Comparison of ENCODE assay signal across 8 cellular contexts in genomic region chr10:87095241-87095945, GRCh38. TPM values are rescaled to one million over a fixed set of nuclear protein-coding genes. Genes with fewer than 3 reads are reported as not detected.
DNase-seq lines count a peak whose midpoint lies in the region; ATAC-seq, FAIRE-seq and TF ChIP-seq lines count a peak whose summit lies in the region.

No MANE protein-coding gene starts in this region.

- H3K36me3 ChIP-seq in cardiac muscle cell, result no peaks in the 10 kb centered on the region

- peak; percentile 46 for ATAC-seq in GM21360 (IDR thresholded peaks at IDR 0.05; ENCODE audit: unreplicated experiment)

- H3K9me3 Mint-ChIP-seq in activated naive CD8-positive, alpha-beta T cell treated with anti-CD3 and anti-CD28 coated beads for 36 hours, result no peaks in the 10 kb centered on the region
- no peaks in the 10 kb centered on the region for H3K9me3 Mint-ChIP-seq in type B pancreatic cell

- TF ChIP-seq CTCF in D721Med (IDR thresholded peaks at IDR 0.05; ENCODE audit: insufficient read depth, missing control alignments) (no peak), cardiac muscle cell (IDR thresholded peaks at IDR 0.05; ENCODE audit: low read depth, low read length) (no peak), type B pancreatic cell (conservative IDR thresholded peaks at IDR 0.05) (no peak)

- H3K27ac ChIP-seq in cardiac muscle cell, result peak overlapping the region; percentile 90

- H3K27ac Mint-ChIP-seq in activated naive CD8-positive, alpha-beta T cell treated with anti-CD3 and anti-CD28 coated beads for 36 hours, result peak overlapping the region; percentile 87
- peak overlapping the region; percentile 92 for H3K27ac Mint-ChIP-seq in type B pancreatic cell

- no peak for FAIRE-seq in D721Med (lab: Jason Lieb, UNC)

- H3K9me3 ChIP-seq in cardiac muscle cell (ENCODE audit: low read depth), result no peaks in the 10 kb centered on the region

- H3K27me3 ChIP-seq in cardiac muscle cell, result no peaks in the 10 kb centered on the region

- H3K4me3 ChIP-seq in cardiac muscle cell, result peak overlapping the region; percentile 58

- H3K4me3 Mint-ChIP-seq in activated naive CD8-positive, alpha-beta T cell treated with anti-CD3 and anti-CD28 coated beads for 36 hours, result peak overlapping the region; percentile 88
- H3K4me3 Mint-ChIP-seq in type B pancreatic cell, result peak overlapping the region; percentile 89

- peaks cover 44% of the 10 kb centered on the region for H3K36me3 Mint-ChIP-seq in activated naive CD8-positive, alpha-beta T cell treated with anti-CD3 and anti-CD28 coated beads for 36 hours
- peaks cover 5% of the 10 kb centered on the region for H3K36me3 Mint-ChIP-seq in type B pancreatic cell

- peaks cover 45% of the 10 kb centered on the region for H3K4me1 Mint-ChIP-seq in activated naive CD8-positive, alpha-beta T cell treated with anti-CD3 and anti-CD28 coated beads for 36 hours
- H3K4me1 Mint-ChIP-seq in type B pancreatic cell (ENCODE audit: unreplicated experiment), result peaks cover 29% of the 10 kb centered on the region

- peaks cover 10% of the 10 kb centered on the region for H3K4me1 ChIP-seq in cardiac muscle cell (ENCODE audit: low read depth)

- DNase-seq in D721Med (ENCODE audit: insufficient read length, low spot score) (peak; percentile 32), HT-29 (ENCODE audit: low spot score) (peak; percentile 82), SKM-1 treated with dmso at 0.1 percent for 144 hours (lab: John Stamatoyannopoulos, UW; ENCODE audit: unreplicated experiment) (peak; percentile 43), cardiac muscle cell (ENCODE audit: low read depth in 1 of 2, low spot score in 1 of 2) (peak; percentile 84 to 94), pons (ENCODE audit: low spot score) (peak; percentile 65), type B pancreatic cell (ENCODE audit: extremely low spot score, unreplicated experiment) (peak; percentile 86)
- DNase-seq in activated naive CD8-positive, alpha-beta T cell treated with anti-CD3 and anti-CD28 coated beads for 36 hours, result peak; percentile 87

- H3K27me3 Mint-ChIP-seq in activated naive CD8-positive, alpha-beta T cell treated with anti-CD3 and anti-CD28 coated beads for 36 hours, result no peaks in the 10 kb centered on the region
- H3K27me3 Mint-ChIP-seq in type B pancreatic cell, result no peaks in the 10 kb centered on the region

RNA-seq across cellular contexts. Expression of gene SHLD2, which starts 0.4 kb away (rescaled TPM):
- total RNA-seq in HT-29 (2014; rRNA removed; shearing (Covaris generic)), result 18.1 and 18.6 TPM in 2 replicates
- total RNA-seq in activated naive CD8-positive, alpha-beta T cell treated with anti-CD3 and anti-CD28 coated beads for 36 hours, result 10 to 100 TPM; 41.4 to 42.3 TPM
- total RNA-seq in cardiac muscle cell, result 17.6 and 18.5 TPM in 2 replicates
- polyA plus RNA-seq in cardiac muscle cell, result 14.1 and 21.2 TPM in 2 replicates
- 20.3 and 24.9 TPM in 2 replicates for total RNA-seq in type B pancreatic cell (ENCODE audit: low replicate concordance)

RNA-seq across cellular contexts. Expression of gene GLUD1, which starts 0.8 kb away (rescaled TPM):
- 114 and 127 TPM in 2 replicates for total RNA-seq in HT-29 (2014; rRNA removed; shearing (Covaris generic))
- total RNA-seq in activated naive CD8-positive, alpha-beta T cell treated with anti-CD3 and anti-CD28 coated beads for 36 hours, result 10 to 100 TPM; 89.0 to 91.5 TPM
- total RNA-seq in cardiac muscle cell (132 and 193 TPM in 2 replicates), type B pancreatic cell (ENCODE audit: low replicate concordance) (123 and 144 TPM in 2 replicates)
- 81.8 and 128 TPM in 2 replicates for polyA plus RNA-seq in cardiac muscle cell

Comparison
In these comparisons a context has a peak if more than half of its experiments do, and no peak if none do; other contexts are left out.
1. Peak in every context shown above with its lines: DNase-seq, ATAC-seq, H3K4me3 ChIP-seq and H3K27ac ChIP-seq.
2. DNase-seq: peak in every context shown above with its lines; median percentile 89 in cardiac muscle cell; 87 in activated naive CD8-positive, alpha-beta T cell treated with anti-CD3 and anti-CD28 coated beads for 36 hours; 86 in type B pancreatic cell; 82 in HT-29; 65 in pons; 43 in SKM-1 treated with dmso at 0.1 percent for 144 hours; 32 in D721Med.